ENCODE assay signal across 8 cellular contexts in genomic region chr17:3845361-3845753, GRCh38. TPM values are rescaled to one million over a fixed set of nuclear protein-coding genes. Genes with fewer than 3 reads are reported as not detected.
A peak's percentile ranks its signal among the peaks of the same experiment; 100 is the strongest.
DNase-seq lines count a peak whose midpoint lies in the region; ATAC-seq and TF ChIP-seq lines count a peak whose summit lies in the region.

No MANE protein-coding gene starts in this region.

- H3K4me1 ChIP-seq in lower lobe of right lung, result peaks cover 20% of the 10 kb centered on the region

- H3K4me3 Mint-ChIP-seq in T-helper 1 cell treated with Interleukin-12 subunit alpha and Interleukin-12 subunit beta and Interleukin-4 antibody, amounts not matched to agents 30 μg/mL and 1 μg/mL, for 36 hours, result peak overlapping the region; percentile 92
- H3K4me3 Mint-ChIP-seq in chondrocyte (ENCODE audit: unreplicated experiment), result peak overlapping the region; percentile 93

- peak overlapping the region; percentile 90 for H3K27ac ChIP-seq in lower lobe of right lung

- ATAC-seq in HG03135 (IDR thresholded peaks at IDR 0.05; ENCODE audit: unreplicated experiment) (peak; percentile 14), lower lobe of right lung (peak; percentile 30 to 64), HG03469 (IDR thresholded peaks at IDR 0.05; ENCODE audit: unreplicated experiment) (no peak)

- H3K9me3 Mint-ChIP-seq in T-helper 1 cell treated with Interleukin-12 subunit alpha and Interleukin-12 subunit beta and Interleukin-4 antibody, amounts not matched to agents 30 μg/mL and 1 μg/mL, for 36 hours, result no peaks in the 10 kb centered on the region
- H3K9me3 Mint-ChIP-seq in chondrocyte (ENCODE audit: low read depth), result no peaks in the 10 kb centered on the region

- TF ChIP-seq CTCF in chondrocyte (IDR thresholded peaks at IDR 0.05), result no peak
- TF ChIP-seq CTCF in lower lobe of right lung (IDR thresholded peaks at IDR 0.05), result no peak

- no peaks in the 10 kb centered on the region for H3K9me3 ChIP-seq in lower lobe of right lung

- peak overlapping the region; percentile 88 for H3K27ac Mint-ChIP-seq in T-helper 1 cell treated with Interleukin-12 subunit alpha and Interleukin-12 subunit beta and Interleukin-4 antibody, amounts not matched to agents 30 μg/mL and 1 μg/mL, for 36 hours
- H3K27ac Mint-ChIP-seq in chondrocyte (ENCODE audit: unreplicated experiment), result peak overlapping the region; percentile 91

- H3K27me3 Mint-ChIP-seq in T-helper 1 cell treated with Interleukin-12 subunit alpha and Interleukin-12 subunit beta and Interleukin-4 antibody, amounts not matched to agents 30 μg/mL and 1 μg/mL, for 36 hours (ENCODE audit: low read depth), result peaks cover 12% of the 10 kb centered on the region
- H3K27me3 Mint-ChIP-seq in chondrocyte (ENCODE audit: low read depth), result peaks cover 2% of the 10 kb centered on the region

- H3K4me1 Mint-ChIP-seq in T-helper 1 cell treated with Interleukin-12 subunit alpha and Interleukin-12 subunit beta and Interleukin-4 antibody, amounts not matched to agents 30 μg/mL and 1 μg/mL, for 36 hours (ENCODE audit: low read depth), result peaks cover 19% of the 10 kb centered on the region
- peaks cover 18% of the 10 kb centered on the region for H3K4me1 Mint-ChIP-seq in chondrocyte (ENCODE audit: low read depth)

- peak overlapping the region; percentile 87 for H3K4me3 ChIP-seq in lower lobe of right lung

- peaks cover 15% of the 10 kb centered on the region for H3K36me3 Mint-ChIP-seq in T-helper 1 cell treated with Interleukin-12 subunit alpha and Interleukin-12 subunit beta and Interleukin-4 antibody, amounts not matched to agents 30 μg/mL and 1 μg/mL, for 36 hours (ENCODE audit: low read depth)
- H3K36me3 Mint-ChIP-seq in chondrocyte (ENCODE audit: low read depth), result peaks cover 9% of the 10 kb centered on the region

- DNase-seq in DMS 273 (lab: John Stamatoyannopoulos, UW; ENCODE audit: unreplicated experiment) (peak; percentile 59), DMS 273 treated with DMSO at 0.1 percent for 48 hours (lab: John Stamatoyannopoulos, UW) (no peak), chondrocyte (ENCODE audit: low spot score) (no peak), lower lobe of right lung (no peak)
- peak; percentile 11 for DNase-seq in stimulated activated CD8-positive, alpha-beta memory T cell treated with anti-CD3 and anti-CD28 coated beads, Interleukin-12 subunit alpha, Interleukin-12 subunit beta, amount 100 ng/mL, for 4 hours (ENCODE audit: low read depth)

- H3K36me3 ChIP-seq in lower lobe of right lung, result peaks cover 41% of the 10 kb centered on the region

- intact Hi-C loops in lower lobe of right lung (cut with DNase I), result no loop called here

- no peaks in the 10 kb centered on the region for H3K27me3 ChIP-seq in lower lobe of right lung (ENCODE audit: low read depth)

RNA-seq across cellular contexts. Expression of gene NCBP3, which starts 0.7 kb away (rescaled TPM):
- total RNA-seq in chondrocyte (31.3 to 34.8 TPM (median 33.7 TPM) in 3 replicates), lower lobe of right lung (40.3 TPM)

RNA-seq across cellular contexts. Expression of gene ITGAE, which starts 44.4 kb away (rescaled TPM):
- 25.8 to 29.1 TPM (median 28.3 TPM) in 3 replicates for total RNA-seq in chondrocyte
- total RNA-seq in lower lobe of right lung, result 35.4 TPM

RNA-seq across cellular contexts. Expression of gene CAMKK1, which starts 47.5 kb away (rescaled TPM):
- 5.0 to 8.0 TPM (median 5.1 TPM) in 3 replicates for total RNA-seq in chondrocyte
- total RNA-seq in lower lobe of right lung, result 9.7 TPM

Comparison
In these comparisons a context has a peak if more than half of its experiments do, and no peak if none do; other contexts are left out.
1. DNase-seq: peak in DMS 273 (single experiment) and stimulated activated CD8-positive, alpha-beta memory T cell treated with anti-CD3 and anti-CD28 coated beads, Interleukin-12 subunit alpha, Interleukin-12 subunit beta, amount 100 ng/mL, for 4 hours (single experiment); none in DMS 273 treated with DMSO at 0.1 percent for 48 hours (single experiment), chondrocyte (single experiment) and lower lobe of right lung (single experiment).